33 cellular contexts compared by ENCODE assay signal in genomic region chr12:64296301-64296700, GRCh38.
"Had no signal": no experiment of that assay in that cellular context is flagged by ENCODE, and none has a peak within 500 bp of the region (broad histone marks: within the 10 kb centered on the region; RNA-seq: fewer than 3 reads in every experiment).

No MANE protein-coding gene starts in this region.

- H3K9ac ChIP-seq: KMS-11 had no signal

- DNase-seq: Kasumi-1, MG63, MM.1S, MV-4-11, NCI-H1048, NCI-H1092, NCI-H1092 treated with DMSO at 0.1 percent for 48 hours, NCI-H1105, NCI-H1105 treated with DMSO at 0.1 percent for 48 hours, NCI-H1417, NCI-H1417 treated with DMSO at 0.1 percent for 48 hours, NCI-H1436, NCI-H1436 treated with DMSO at 0.1 percent for 48 hours, NCI-H146, NCI-H1694, NCI-H1694 treated with DMSO at 0.1 percent for 48 hours, NCI-H187, NCI-H187 treated with DMSO at 0.1 percent for 48 hours, NCI-H1930, NCI-H2029, NCI-H2029 treated with DMSO at 0.1 percent for 48 hours, NCI-H2081, NCI-H2081 treated with DMSO at 0.1 percent for 48 hours, NCI-H2107, NCI-H2171, NCI-H2171 treated with DMSO at 0.1 percent for 48 hours, NCI-H2227 treated with DMSO at 0.1 percent for 48 hours, NCI-H226, NCI-H345, NCI-H446, NCI-H446 treated with DMSO at 0.1 percent for 48 hours, NCI-H510A had no signal

- H3K27ac ChIP-seq: KMS-11 had no signal

- H3K36me3 ChIP-seq: MG63 had no signal

- H3K4me3 ChIP-seq: MG63 had no signal

- H3K4me2 ChIP-seq: KMS-11 had no signal

- H3K9me3 ChIP-seq: MG63 had no signal

- H3K27me3 ChIP-seq: MG63 had no signal
